In the genomic region with DNA sequence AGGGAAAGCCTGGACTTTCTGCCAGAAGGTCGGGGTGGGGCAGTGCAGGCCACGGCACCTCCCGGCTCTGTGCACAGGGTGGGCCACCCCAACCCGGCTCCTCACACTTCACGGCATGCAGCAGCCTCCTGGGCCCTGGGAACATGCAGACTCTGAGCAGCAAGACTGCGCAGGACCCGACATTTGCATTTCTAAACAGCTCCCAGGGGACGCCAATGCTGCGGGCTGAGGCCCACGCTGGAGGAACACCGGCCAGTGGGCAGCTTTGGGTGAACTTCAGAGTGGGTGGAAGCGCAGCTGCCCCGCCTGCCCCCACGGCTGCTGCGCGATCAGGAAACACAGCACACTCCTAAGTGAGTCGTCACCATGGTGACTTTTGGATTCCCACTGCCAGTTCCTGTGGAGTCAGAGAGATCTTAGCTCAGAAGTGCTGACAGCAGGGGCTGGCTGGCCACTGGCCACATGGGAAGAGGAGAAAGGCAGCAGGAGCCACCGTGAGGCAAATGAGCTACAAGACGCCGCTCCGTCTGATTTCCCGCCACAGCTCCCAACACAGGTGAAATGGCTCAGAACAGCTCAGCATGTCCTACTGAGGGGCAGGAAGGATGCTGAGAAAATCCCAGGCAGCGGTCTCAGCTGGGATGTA, we compare ENCODE assay signal across 11 cellular contexts. TPM values are rescaled to one million over a fixed set of nuclear protein-coding genes. Genes with fewer than 3 reads are reported as not detected.
DNase-seq lines count a peak whose midpoint lies in the region; ATAC-seq and TF ChIP-seq lines count a peak whose summit lies in the region.
"Had no signal": no experiment of that assay in that cellular context is flagged by ENCODE, and none has a peak within 500 bp of the region (broad histone marks: within the 10 kb centered on the region; RNA-seq: fewer than 3 reads in every experiment).

No MANE protein-coding gene starts in this region.

- H3K4me1 ChIP-seq in IMR-90 (ENCODE audit: control insufficient read depth, insufficient read depth, low read length) = no peaks in the 10 kb centered on the region
- peaks cover 20% of the 10 kb centered on the region for H3K4me1 ChIP-seq in CD4-positive, alpha-beta memory T cell (ENCODE audit: insufficient read depth, low read length)
- H3K4me1 ChIP-seq in SJCRH30 = no peaks in the 10 kb centered on the region

- H3K36me3 Mint-ChIP-seq in activated naive CD4-positive, alpha-beta T cell treated with anti-CD3 and anti-CD28 coated beads, Interleukin-2, amount 50 U/mL, for 72 hours = no peaks in the 10 kb centered on the region
- peaks cover 3 to 32% of the 10 kb centered on the region in 2 donors for H3K36me3 Mint-ChIP-seq in CD4-positive, alpha-beta memory T cell
- H3K36me3 Mint-ChIP-seq: natural killer cell had no signal

- H3K14ac ChIP-seq in IMR-90 (replicated peaks; ENCODE audit: low read depth, low read length) = no peak overlapping the region

- H3K9me3 ChIP-seq in IMR-90 (ENCODE audit: control insufficient read depth, insufficient read depth, low read length) = peaks cover 5% of the 10 kb centered on the region; the same call in 1 of the 2 replicates
- no peaks in the 10 kb centered on the region for H3K9me3 ChIP-seq in CD4-positive, alpha-beta memory T cell (ENCODE audit: control insufficient read depth in 1 of 2, low read length in 2 of 2)
- no peaks in the 10 kb centered on the region for H3K9me3 ChIP-seq in SJCRH30 (replicated peaks)

- no peak for ATAC-seq in IMR-90 (ENCODE audit: low read depth)
- ATAC-seq in activated naive CD4-positive, alpha-beta T cell treated with anti-CD3 and anti-CD28 coated beads, Interleukin-2, amount 50 U/mL, for 72 hours = no peak
- ATAC-seq in GM21529 (IDR thresholded peaks at IDR 0.05; ENCODE audit: unreplicated experiment) = no peak

- peaks cover 20 to 32% (median 24%) of the 10 kb centered on the region in 4 donors for H3K4me1 Mint-ChIP-seq in CD4-positive, alpha-beta memory T cell

- H3K27ac ChIP-seq in IMR-90 (ENCODE audit: insufficient read depth, low read length) (no peak overlapping the region), layer of hippocampus (ENCODE audit: low read depth, low read length) (peak overlapping the region; percentile 52), SJCRH30 (no peak overlapping the region)
- H3K27ac ChIP-seq in CD4-positive, alpha-beta memory T cell (ENCODE audit: low read depth, low read length) = no peak overlapping the region

- no peaks in the 10 kb centered on the region for H3K27me3 Mint-ChIP-seq in CD4-positive, alpha-beta memory T cell
- H3K27me3 Mint-ChIP-seq: activated naive CD8-positive, alpha-beta T cell had no signal

- H3K4ac ChIP-seq in IMR-90 (ENCODE audit: low read depth, low read length) = no peak overlapping the region

- H3K4me2 ChIP-seq in IMR-90 (ENCODE audit: low read depth, low read length) = no peak overlapping the region

- 46% methylated on average over 6 of the region's 23 CpGs; no CpG with 5 or more reads in 1 of the 2 experiments for WGBS in IMR-90 (ENCODE audit: extremely low coverage in 2 of 2, insufficient read length in 1 of 2), 2 experiments

- CTCF ChIA-PET in IMR-90 (lab: Yijun Ruan, JAX) = interaction anchor here (0.9 kb wide), 1 partner anchor 1174 kb away, joined by 4 read pairs; no protein-coding TSS in a partner anchor
- CTCF ChIA-PET in CD4-positive, alpha-beta memory T cell (lab: Charles Lee; ENCODE audit: partially characterized antibody) = interaction anchor here (1.2 kb wide), 1 partner anchor 85 kb away, joined by 3 read pairs; no protein-coding TSS in a partner anchor

- no peak overlapping the region for H3K18ac ChIP-seq in IMR-90 (ENCODE audit: low read depth, low read length)

- H3K4me3 Mint-ChIP-seq in CD4-positive, alpha-beta memory T cell = no peak overlapping the region
- H3K4me3 Mint-ChIP-seq: activated naive CD8-positive, alpha-beta T cell; natural killer cell had no signal

- H2AK9ac ChIP-seq in IMR-90 (replicated peaks; ENCODE audit: low read depth, low read length, poor library complexity) = no peak overlapping the region

- no peak overlapping the region for H4K5ac ChIP-seq in IMR-90 (ENCODE audit: low read depth, low read length)

- H3K4me3 ChIP-seq in IMR-90 (ENCODE audit: insufficient read depth, low read depth, low read length) (no peak overlapping the region), SJCRH30 (no peak overlapping the region)
- H3K4me3 ChIP-seq in CD4-positive, alpha-beta memory T cell (ENCODE audit: low read length in 2 of 2) = no peak overlapping the region

- H2BK20ac ChIP-seq in IMR-90 (ENCODE audit: low read depth, low read length) = no peak overlapping the region

- BruUV-seq in IMR-90 (replicated peaks; lab: Mats Ljungman, UMichigan) = no TSS peak

- H2AFZ ChIP-seq in IMR-90 (replicated peaks; ENCODE audit: low read length, poor library complexity) = no peak overlapping the region

- intact Hi-C loops in IMR-90 (cut with micrococcal nuclease) = no loop called here
- intact Hi-C loops in CD4-positive, alpha-beta memory T cell (cut with micrococcal nuclease) = no loop called here

- no peak overlapping the region for H3K56ac ChIP-seq in IMR-90 (ENCODE audit: extremely low read depth, insufficient read depth, low read length)

- no peaks in the 10 kb centered on the region for H4K20me1 ChIP-seq in IMR-90 (ENCODE audit: insufficient read depth, low read length)

- H3K9me1 ChIP-seq in IMR-90 (ENCODE audit: insufficient read depth, low read length) = no peaks in the 10 kb centered on the region

- DNase-seq in Ammon's horn (ENCODE audit: low spot score) (peak; percentile 79), IMR-90 (peak; percentile 12), anterior cingulate cortex (lab: John Stamatoyannopoulos, UW) (peak in 45 of 58 donors; percentile 26 to 86 (median 62)), SJCRH30 (no peak)
- DNase-seq in activated naive CD4-positive, alpha-beta T cell treated with anti-CD3 and anti-CD28 coated beads, Interleukin-2, amount 50 U/mL, for 72 hours (ENCODE audit: low spot score in 2 of 2) = no peak
- no peak for DNase-seq in CD4-positive, alpha-beta memory T cell
- DNase-seq: AML-193, natural killer cell had no signal

- POLR2A ChIA-PET in IMR-90 (lab: Charles Lee; ENCODE audit: unreplicated experiment) = no interaction called here
- POLR2A ChIA-PET in CD4-positive, alpha-beta memory T cell (lab: Charles Lee; ENCODE audit: partially characterized antibody) = no interaction called here

- no peak overlapping the region for H2BK120ac ChIP-seq in IMR-90 (ENCODE audit: low read depth, low read length)

- no peak overlapping the region for H3K27ac Mint-ChIP-seq in activated naive CD4-positive, alpha-beta T cell treated with anti-CD3 and anti-CD28 coated beads, Interleukin-2, amount 50 U/mL, for 72 hours
- H3K27ac Mint-ChIP-seq in CD4-positive, alpha-beta memory T cell = no peak overlapping the region
- H3K27ac Mint-ChIP-seq: activated naive CD8-positive, alpha-beta T cell; natural killer cell had no signal

- peaks cover 0 to 4% of the 10 kb centered on the region in 2 donors for H3K9me3 Mint-ChIP-seq in activated naive CD4-positive, alpha-beta T cell treated with anti-CD3 and anti-CD28 coated beads, Interleukin-2, amount 50 U/mL, for 72 hours
- H3K9me3 Mint-ChIP-seq in CD4-positive, alpha-beta memory T cell = peaks cover 0 to 4% (median 1%) of the 10 kb centered on the region in 8 donors

- no peaks in the 10 kb centered on the region for H3K36me3 ChIP-seq in IMR-90 (ENCODE audit: control insufficient read depth, insufficient read depth, low read length)
- H3K36me3 ChIP-seq in CD4-positive, alpha-beta memory T cell (ENCODE audit: insufficient read depth, low read length) = no peaks in the 10 kb centered on the region
- H3K36me3 ChIP-seq in SJCRH30 = no peaks in the 10 kb centered on the region

- no peak overlapping the region for H3K9ac ChIP-seq in IMR-90 (ENCODE audit: low read depth, low read length)

- TF ChIP-seq POLR2A in IMR-90 (IDR thresholded peaks at IDR 0.05; ENCODE audit: low read depth, low read length) = no peak

- no peak overlapping the region for H2BK5ac ChIP-seq in IMR-90 (ENCODE audit: low read depth, low read length, poor library complexity, severe bottlenecking)

- no peak overlapping the region for H2AK5ac ChIP-seq in IMR-90 (ENCODE audit: low read depth, low read length)

- H2BK15ac ChIP-seq in IMR-90 (ENCODE audit: low read depth, low read length) = no peak overlapping the region

- TF ChIP-seq RAD21 in IMR-90 (IDR thresholded peaks at IDR 0.05; ENCODE audit: low read length) = no peak

- no peaks in the 10 kb centered on the region for H3K79me1 ChIP-seq in IMR-90 (ENCODE audit: low read depth in 1 of 2, low read length in 2 of 2)

- H3K27me3 ChIP-seq in IMR-90 (ENCODE audit: control insufficient read depth, insufficient read depth, low read length) (peaks cover 3% of the 10 kb centered on the region; the same call in 1 of the 2 replicates), layer of hippocampus (ENCODE audit: control insufficient read depth, insufficient read depth, low read length) (no peaks in the 10 kb centered on the region), SJCRH30 (peaks cover 16% of the 10 kb centered on the region)
- no peaks in the 10 kb centered on the region for H3K27me3 ChIP-seq in CD4-positive, alpha-beta memory T cell (ENCODE audit: insufficient read depth, low read length)

- no peak overlapping the region for H4K8ac ChIP-seq in IMR-90 (ENCODE audit: low read depth in 2 of 2, low read length in 2 of 2)

- dilution Hi-C loops in IMR-90 (cut with HindIII; ENCODE audit: low sequenced_read_pairs, unreplicated experiment) = no loop called here

- H3K23ac ChIP-seq in IMR-90 (ENCODE audit: low read depth, low read length) = no peak overlapping the region

- in situ Hi-C loops in IMR-90 (cut with MboI; ENCODE audit: low sequenced_read_pairs) = no loop called here

- no peak for TF ChIP-seq CTCF in IMR-90 (conservative IDR thresholded peaks at IDR 0.05; ENCODE audit: low read depth, low read length)

- no peak overlapping the region for H4K91ac ChIP-seq in IMR-90 (ENCODE audit: insufficient read depth, low read depth, low read length)

TF ChIP-seq in IMR-90, 13 proteins besides CTCF, POLR2A, EP300 and RAD21 (continues in another document):
- TF ChIP-seq CHD1 (IDR thresholded peaks at IDR 0.05; ENCODE audit: low read depth, low read length) (no peak), MAZ (IDR thresholded peaks at IDR 0.05; ENCODE audit: borderline replicate concordance, low read depth, low read length) (no peak)

RNA-seq across cellular contexts. Expression of gene RNASET2, which starts 52.1 kb away (rescaled TPM):
- total RNA-seq in IMR-90 (2012; rRNA removed) = 13.6 and 14.2 TPM in 2 replicates
- polyA plus RNA-seq in IMR-90 (2012; rRNA removed) = 23.6 and 24.9 TPM in 2 replicates
- polyA plus RNA-seq in IMR-90 (2012; cell fraction: cytosol; rRNA removed) = 40.7 and 68.7 TPM in 2 replicates
- polyA plus RNA-seq in IMR-90 (2012; cell fraction: nucleus; rRNA removed; ENCODE audit: low replicate concordance) = 19.1 and 27.8 TPM in 2 replicates
- 100 to 1,000 TPM in 1 of 2 donors, 10 to 100 TPM in 1; 45.2 to 108 TPM for total RNA-seq in activated naive CD4-positive, alpha-beta T cell treated with anti-CD3 and anti-CD28 coated beads, Interleukin-2, amount 50 U/mL, for 72 hours
- total RNA-seq in CD4-positive, alpha-beta memory T cell = 100 to 1,000 TPM; 296 to 306 TPM
- 100 to 1,000 TPM; 544 to 586 TPM for polyA plus RNA-seq in CD4-positive, alpha-beta memory T cell
- 17.2 and 18.9 TPM in 2 replicates for total RNA-seq in SJCRH30 (2014; rRNA removed; shearing (Covaris generic))

Comparison
In these comparisons a context has a peak if more than half of its experiments do, and no peak if none do; other contexts are left out.
1. DNase-seq: peak in Ammon's horn (single experiment), IMR-90 (single experiment) and anterior cingulate cortex (45 of 58); none in activated naive CD4-positive, alpha-beta T cell treated with anti-CD3 and anti-CD28 coated beads, Interleukin-2, amount 50 U/mL, for 72 hours (0 of 2), CD4-positive, alpha-beta memory T cell (0 of 5) and SJCRH30 (0 of 2).